ENCODE assay signal across 11 cellular contexts in the genomic region with DNA sequence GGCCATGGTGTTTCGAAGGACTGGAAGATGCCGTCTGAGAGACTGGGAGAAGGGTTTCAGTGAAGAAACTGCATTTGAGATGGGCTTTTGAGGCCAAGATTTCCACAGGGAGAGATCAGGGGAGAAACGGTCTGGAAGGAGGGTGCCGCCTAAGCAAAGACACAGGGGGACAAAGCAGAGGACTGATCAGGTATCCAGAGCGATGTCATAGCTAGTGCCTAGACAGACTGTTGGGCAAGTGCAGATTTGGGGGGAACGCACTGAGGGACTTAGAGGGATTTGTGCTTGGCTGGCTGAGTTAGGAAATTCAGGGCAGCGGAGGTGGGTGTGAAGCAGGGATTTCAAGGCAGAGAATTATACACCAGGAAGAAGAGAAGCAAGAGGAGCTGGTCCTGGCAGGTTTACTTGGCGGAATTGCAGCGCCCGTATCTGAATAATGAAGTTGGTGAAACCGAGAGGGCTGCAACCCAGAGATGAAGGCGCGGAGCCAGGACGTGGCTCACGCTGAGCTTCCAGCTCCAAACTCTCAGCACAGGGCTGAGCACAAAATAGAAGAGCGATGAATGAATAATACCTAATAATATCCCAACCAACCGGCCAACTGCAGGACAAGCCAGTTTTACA.
DNase-seq lines count a peak whose midpoint lies in the region; ATAC-seq and TF ChIP-seq lines count a peak whose summit lies in the region.
"Had no signal": no experiment of that assay in that cellular context is flagged by ENCODE, and none has a peak within 500 bp of the region (broad histone marks: within the 10 kb centered on the region; RNA-seq: fewer than 3 reads in every experiment).

No MANE protein-coding gene starts in this region.

- POLR2A ChIA-PET in HEK293 (lab: Yijun Ruan, JAX) = no interaction called here

- H3K4me3 ChIP-seq in HEK293 (ENCODE audit: low read depth, low read length) = no peak overlapping the region
- no peak overlapping the region for H3K4me3 ChIP-seq in astrocyte of the cerebellum (ENCODE audit: low read depth, low read length)
- H3K4me3 ChIP-seq in upper lobe of right lung = no peak overlapping the region

- intact Hi-C loops in left cardiac atrium (cut with DNase I) = loop anchor here in 1 of 2 donors (5.0 kb wide), 1 partner anchor 105 kb away; a partner anchor contains a TSS
- intact Hi-C loops in upper lobe of right lung (cut with DNase I) = no loop called here

- CTCF ChIA-PET in HEK293 (lab: Yijun Ruan, JAX) = no interaction called here

- no peaks in the 10 kb centered on the region for H3K27me3 ChIP-seq in upper lobe of right lung

- no peaks in the 10 kb centered on the region for H3K36me3 ChIP-seq in HEK293 (ENCODE audit: control insufficient read depth in 2 of 2, insufficient read depth in 1 of 2, low read length in 2 of 2)
- no peaks in the 10 kb centered on the region for H3K36me3 ChIP-seq in upper lobe of right lung

- H3K4me1 ChIP-seq in HEK293 (ENCODE audit: control insufficient read depth, insufficient read depth, low read length) (peaks cover 7% of the 10 kb centered on the region; the same call in 1 of the 2 replicates), upper lobe of right lung (peaks cover 32% of the 10 kb centered on the region)

- H3K9me3 ChIP-seq in HEK293 (ENCODE audit: control insufficient read depth, insufficient read depth, low read depth, low read length) = no peaks in the 10 kb centered on the region
- H3K9me3 ChIP-seq in upper lobe of right lung = no peaks in the 10 kb centered on the region

- peak; percentile 19 for DNase-seq in astrocyte of the cerebellum (ENCODE audit: low read depth)
- DNase-seq in left cardiac atrium = peak; percentile 70
- DNase-seq in retina = peak; percentile 36
- DNase-seq in upper lobe of right lung = no peak
- no peak for DNase-seq in NCI-H2081 (lab: John Stamatoyannopoulos, UW)
- no peak for DNase-seq in DMS114 treated with DMSO at 0.1 percent for 48 hours (lab: John Stamatoyannopoulos, UW; ENCODE audit: unreplicated experiment)
- DNase-seq in activated naive CD4-positive, alpha-beta T cell treated with anti-CD3 and anti-CD28 coated beads, Interleukin-2, amount 50 U/mL, for 16 hours = no peak
- DNase-seq: DMS 273 treated with DMSO at 0.1 percent for 48 hours, NCI-H774, T-cell had no signal

- in situ Hi-C loops in astrocyte of the cerebellum (cut with HindIII; ENCODE audit: low sequenced_read_pairs) = no loop called here

- peak; percentile 45 to 77 for ATAC-seq in left cardiac atrium
- ATAC-seq in upper lobe of right lung = no peak
- ATAC-seq: T-cell had no signal

- TF ChIP-seq CTCF in HEK293 (tag by site-specific recombination; IDR thresholded peaks at IDR 0.05) = no peak
- TF ChIP-seq CTCF in astrocyte of the cerebellum (IDR thresholded peaks at IDR 0.05; ENCODE audit: low read depth, low read length, missing control alignments) = no peak
- no peak for TF ChIP-seq CTCF in upper lobe of right lung (IDR thresholded peaks at IDR 0.05)

- no peak overlapping the region for H3K27ac ChIP-seq in HEK293 (ENCODE audit: extremely low read depth, low read depth, low read length)
- H3K27ac ChIP-seq in upper lobe of right lung = no peak overlapping the region

TF ChIP-seq in HEK293, 187 proteins besides CTCF, POLR2A, EP300 and RAD21:
- TF ChIP-seq, protein P1, sequence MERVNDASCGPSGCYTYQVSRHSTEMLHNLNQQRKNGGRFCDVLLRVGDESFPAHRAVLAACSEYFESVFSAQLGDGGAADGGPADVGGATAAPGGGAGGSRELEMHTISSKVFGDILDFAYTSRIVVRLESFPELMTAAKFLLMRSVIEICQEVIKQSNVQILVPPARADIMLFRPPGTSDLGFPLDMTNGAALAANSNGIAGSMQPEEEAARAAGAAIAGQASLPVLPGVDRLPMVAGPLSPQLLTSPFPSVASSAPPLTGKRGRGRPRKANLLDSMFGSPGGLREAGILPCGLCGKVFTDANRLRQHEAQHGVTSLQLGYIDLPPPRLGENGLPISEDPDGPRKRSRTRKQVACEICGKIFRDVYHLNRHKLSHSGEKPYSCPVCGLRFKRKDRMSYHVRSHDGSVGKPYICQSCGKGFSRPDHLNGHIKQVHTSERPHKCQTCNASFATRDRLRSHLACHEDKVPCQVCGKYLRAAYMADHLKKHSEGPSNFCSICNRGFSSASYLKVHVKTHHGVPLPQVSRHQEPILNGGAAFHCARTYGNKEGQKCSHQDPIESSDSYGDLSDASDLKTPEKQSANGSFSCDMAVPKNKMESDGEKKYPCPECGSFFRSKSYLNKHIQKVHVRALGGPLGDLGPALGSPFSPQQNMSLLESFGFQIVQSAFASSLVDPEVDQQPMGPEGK (tag by site-specific recombination; IDR thresholded peaks at IDR 0.05) = 0 out of 2 replicates have a peak, but pooled peaks have one; percentile 20
- no peak for TF ChIP-seq ZNF416 (tag by site-specific recombination; IDR thresholded peaks at IDR 0.05)

Comparison
In these comparisons a context has a peak if more than half of its experiments do, and no peak if none do; other contexts are left out.
1. DNase-seq: peak in astrocyte of the cerebellum (single experiment), left cardiac atrium (single experiment) and retina (single experiment); none in upper lobe of right lung (single experiment), NCI-H2081 (0 of 2), DMS114 treated with DMSO at 0.1 percent for 48 hours (single experiment) and activated naive CD4-positive, alpha-beta T cell treated with anti-CD3 and anti-CD28 coated beads, Interleukin-2, amount 50 U/mL, for 16 hours (single experiment).